ENCODE assay signal across 1 cellular context in the genomic region with DNA sequence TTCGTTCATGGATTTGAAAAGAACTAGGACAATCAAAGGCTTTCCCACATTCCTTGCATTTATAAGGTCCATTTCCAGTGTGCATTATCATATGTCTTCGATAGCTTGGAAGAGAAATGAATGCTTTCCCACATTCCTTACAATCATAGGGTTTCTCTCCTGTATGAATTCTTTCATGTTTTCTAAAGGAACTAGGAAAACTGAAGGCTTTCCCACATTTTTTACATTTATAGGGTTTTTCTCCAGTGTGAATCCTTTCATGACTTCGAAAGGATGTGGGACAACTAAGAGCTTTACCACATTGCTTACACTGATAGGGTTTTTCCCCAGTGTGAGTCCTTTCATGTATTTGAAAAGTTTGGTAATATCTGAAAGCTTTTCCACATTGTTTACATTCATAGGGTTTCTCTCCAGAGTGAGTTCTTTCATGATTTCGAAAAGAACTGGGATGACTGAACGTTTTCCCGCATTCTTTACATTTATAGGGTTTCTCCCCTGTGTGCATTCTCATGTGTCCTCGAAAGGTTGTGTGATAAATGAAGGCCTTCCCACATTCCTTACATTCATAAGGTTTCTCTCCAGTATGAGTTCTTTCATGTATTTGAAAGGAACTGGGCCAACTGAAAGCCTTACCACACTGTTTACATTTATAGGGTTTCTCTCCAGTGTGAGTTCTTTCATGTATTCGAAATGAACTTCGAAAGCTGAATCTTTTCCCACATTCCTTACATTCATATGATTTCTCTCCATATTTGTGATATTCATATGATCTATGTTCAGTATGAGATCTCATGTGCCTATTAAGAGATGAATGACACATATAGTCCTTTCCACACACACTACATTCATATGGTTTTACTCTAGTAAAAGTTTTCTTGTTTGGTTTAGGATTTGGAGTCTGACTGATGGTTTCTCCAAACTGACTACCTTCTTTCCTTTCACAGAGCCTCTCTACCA.
TF ChIP-seq lines count a peak whose summit lies in the region.

No MANE protein-coding gene starts in this region.

TF ChIP-seq in HepG2, 621 proteins besides CTCF, POLR2A, EP300 and RAD21:
- TF ChIP-seq ZSCAN12 (CRISPR knock-in tag; IDR thresholded peaks at IDR 0.05): no peak
- peak; percentile 76; the same call in 1 of the 2 replicates for TF ChIP-seq ZNF274 (CRISPR knock-in tag; IDR thresholded peaks at IDR 0.05)
